Comparison of ENCODE assay signal across 26 cellular contexts in the genomic region with DNA sequence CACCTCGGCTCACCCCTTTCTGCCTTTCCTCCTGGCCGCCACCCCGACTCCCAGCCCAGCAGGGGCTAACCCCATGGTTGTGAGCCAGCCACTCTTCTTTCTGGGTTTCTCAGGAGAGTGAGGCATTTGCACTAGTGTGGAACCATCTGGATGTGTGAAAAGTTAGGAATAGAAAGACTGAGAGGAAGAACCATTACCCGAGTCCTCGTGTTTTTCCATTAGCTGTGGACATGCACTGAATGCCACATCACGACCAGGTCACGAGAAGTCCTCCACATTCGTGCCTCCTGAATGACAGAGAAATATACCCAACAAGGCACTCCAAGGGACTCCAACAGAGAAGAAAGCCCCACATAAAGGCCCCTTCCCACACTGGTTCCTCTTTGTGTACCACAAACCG. TPM values are rescaled to one million over a fixed set of nuclear protein-coding genes. Genes with fewer than 3 reads are reported as not detected.
A peak's percentile ranks its signal among the peaks of the same experiment; 100 is the strongest.
DNase-seq lines count a peak whose midpoint lies in the region; ATAC-seq, FAIRE-seq and TF ChIP-seq lines count a peak whose summit lies in the region.
"Had no signal": no experiment of that assay in that cellular context is flagged by ENCODE, and none has a peak within 500 bp of the region (broad histone marks: within the 10 kb centered on the region; RNA-seq: fewer than 3 reads in every experiment).

No MANE protein-coding gene starts in this region.

- no peaks in the 10 kb centered on the region for H3K36me3 Mint-ChIP-seq in stimulated activated naive B cell treated with anti-CD40 and anti-IgM and Interleukin-4, amounts not matched to agents 10 μg/mL and 1 μg/mL and 100 μg/mL, for 72 hours

- TF ChIP-seq POLR2A in HepG2 (IDR thresholded peaks at IDR 0.05; ENCODE audit: insufficient read depth in 1 of 2, low read depth in 2 of 2, low read length in 2 of 2) = no peak

- TF ChIP-seq CTCF in HepG2 (CRISPR knock-in tag; IDR thresholded peaks at IDR 0.05) = no peak

- intact Hi-C loops in HepG2 (cut with micrococcal nuclease; ENCODE audit: unreplicated experiment) = no loop called here

- POLR2A ChIA-PET in HepG2 (lab: Yijun Ruan, JAX) = interaction anchor here (1.1 to 1.4 kb wide), 2 partner anchors 16 to 416 kb away, joined by 4 to 6 read pairs; a partner anchor contains a TSS

- no peak overlapping the region for H3K4me3 Mint-ChIP-seq in stimulated activated naive B cell treated with anti-CD40 and anti-IgM and Interleukin-4, amounts not matched to agents 10 μg/mL and 1 μg/mL and 100 μg/mL, for 72 hours
- H3K4me3 Mint-ChIP-seq: CD8-positive, alpha-beta memory T cell had no signal

- H3K4me2 ChIP-seq in HepG2 (ENCODE audit: low read depth, low read length) = peak overlapping the region; percentile 70
- no peak overlapping the region for H3K4me2 ChIP-seq in Karpas-422 (ENCODE audit: low read depth, low read length, poor library complexity, severe bottlenecking)

- H3K27me3 ChIP-seq in HepG2 (ENCODE audit: control insufficient read depth in 1 of 2, insufficient read depth in 2 of 2, low read length in 2 of 2) (peaks cover 0 to 6% of the 10 kb centered on the region in 2 experiments; a peak in 1 of 5 replicates), Karpas-422 (ENCODE audit: low read length) (no peaks in the 10 kb centered on the region)

- DNase-seq in GDM1 (lab: John Stamatoyannopoulos, UW) (peak; percentile 19), MV-4-11 (lab: John Stamatoyannopoulos, UW) (peak; percentile 15), HepG2 (ENCODE audit: low spot score) (no peak), cerebellar cortex (ENCODE audit: low spot score) (no peak), Karpas-422 (no peak)
- no peak for DNase-seq in stimulated activated naive B cell treated with anti-CD40 and anti-IgM and Interleukin-4, amounts not matched to agents 10 μg/mL and 1 μg/mL and 100 μg/mL, for 72 hours
- no peak for DNase-seq in activated CD4-positive, CD25-positive, alpha-beta regulatory T cell treated with anti-CD3 and anti-CD28 coated beads, Interleukin-2, amount 50 U/mL, for 72 hours
- DNase-seq in stimulated activated CD4-positive, alpha-beta T cell treated with anti-CD3 and anti-CD28 coated beads, Interleukin-2, amount 100 ng/mL, for 24 hours = no peak
- DNase-seq: CD8-positive, alpha-beta memory T cell; DMS 273 treated with DMSO at 0.1 percent for 48 hours; DMS79; EL; KG1; MM.1S; NCI-H1092 treated with DMSO at 0.1 percent for 48 hours; NCI-H1436; NCI-H187; NCI-H446; NCI-H526; RPMI8226; SHP77 treated with DMSO at 0.1 percent for 48 hours had no signal

- H3K27ac Mint-ChIP-seq in stimulated activated naive B cell treated with anti-CD40 and anti-IgM and Interleukin-4, amounts not matched to agents 10 μg/mL and 1 μg/mL and 100 μg/mL, for 72 hours = peak overlapping the region; percentile 73
- H3K27ac Mint-ChIP-seq: CD8-positive, alpha-beta memory T cell had no signal

- H3K9me3 ChIP-seq in HepG2 (ENCODE audit: low read length) (peaks cover 13% of the 10 kb centered on the region), Karpas-422 (ENCODE audit: low read length) (no peaks in the 10 kb centered on the region)

- H4K20me1 ChIP-seq in HepG2 (ENCODE audit: insufficient read depth, low read length) = no peaks in the 10 kb centered on the region
- no peaks in the 10 kb centered on the region for H4K20me1 ChIP-seq in Karpas-422 (ENCODE audit: insufficient read depth, low read depth, low read length)

- no peak for FAIRE-seq in HepG2 (lab: Jason Lieb, UNC)
- FAIRE-seq: GM12892, GM19239, H54, HTR-8/SVneo had no signal

- TF ChIP-seq RAD21 in HepG2 (CRISPR knock-in tag; IDR thresholded peaks at IDR 0.05) = no peak

- H3K4me1 ChIP-seq in HepG2 (ENCODE audit: insufficient read depth, low read length) (peaks cover 47% of the 10 kb centered on the region), Karpas-422 (ENCODE audit: low read length) (no peaks in the 10 kb centered on the region)

- peak; percentile 22; the same call in 2 of the 3 replicates for ATAC-seq in HepG2
- ATAC-seq in stimulated activated naive B cell treated with anti-CD40 and anti-IgM and Interleukin-4, amounts not matched to agents 10 μg/mL and 1 μg/mL and 100 μg/mL, for 72 hours (replicated peaks) = no peak

- 28% methylated on average over 9 of the region's 9 CpGs for WGBS in HepG2 (ENCODE audit: low lambda C conversion rate)

- H3K9ac ChIP-seq in HepG2 (ENCODE audit: insufficient read depth, low read depth, low read length) = peak overlapping the region; percentile 33; the same call in 1 of the 2 replicates
- H3K9ac ChIP-seq in Karpas-422 (ENCODE audit: low read length) = no peak overlapping the region

- peaks cover 3 to 10% of the 10 kb centered on the region in 2 donors for H3K9me3 Mint-ChIP-seq in stimulated activated naive B cell treated with anti-CD40 and anti-IgM and Interleukin-4, amounts not matched to agents 10 μg/mL and 1 μg/mL and 100 μg/mL, for 72 hours

- H3K36me3 ChIP-seq in HepG2 (replicated peaks in 1 of 2; ENCODE audit: control insufficient read depth in 1 of 2, insufficient read depth in 2 of 2, low read length in 2 of 2) = no peaks in the 10 kb centered on the region
- H3K36me3 ChIP-seq in Karpas-422 (ENCODE audit: insufficient read depth, low read length) = no peaks in the 10 kb centered on the region

- BruUV-seq in HepG2 (replicated peaks; lab: Mats Ljungman, UMichigan) = no TSS peak

- in situ Hi-C loops in HepG2 (cut with HindIII; ENCODE audit: extremely low pct_ligation_motif_present, low pct_unique_long_range_greater_than_20kb) = no loop called here

- no peaks in the 10 kb centered on the region for H3K9me2 ChIP-seq in Karpas-422 (replicated peaks; ENCODE audit: insufficient read depth, low read length)

- peak overlapping the region; percentile 80 for H3K27ac ChIP-seq in HepG2 (ENCODE audit: extremely low read length, insufficient read depth, low read length)
- no peak overlapping the region for H3K27ac ChIP-seq in Karpas-422 (ENCODE audit: low read length)
- H3K27ac ChIP-seq: C4-2B had no signal

- TF ChIP-seq EP300 in HepG2 (IDR thresholded peaks at IDR 0.05; ENCODE audit: low read depth in 2 of 2, low read length in 2 of 2) (no peak), HepG2 (CRISPR knock-in tag; IDR thresholded peaks at IDR 0.05; ENCODE audit: borderline replicate concordance) (no peak)

- peak overlapping the region; percentile 57 for H2AFZ ChIP-seq in HepG2 (ENCODE audit: low read length)
- no peak overlapping the region for H2AFZ ChIP-seq in Karpas-422 (ENCODE audit: low read length)

- H3K79me2 ChIP-seq in HepG2 (ENCODE audit: insufficient read depth, low read length) (no peaks in the 10 kb centered on the region), Karpas-422 (ENCODE audit: low read length) (no peaks in the 10 kb centered on the region)

- CTCF ChIA-PET in HepG2 (lab: Yijun Ruan, JAX; ENCODE audit: low intra/inter-chr PET ratio, low total read pairs) = no interaction called here

- peaks cover 23 to 29% of the 10 kb centered on the region in 2 donors for H3K27me3 Mint-ChIP-seq in stimulated activated naive B cell treated with anti-CD40 and anti-IgM and Interleukin-4, amounts not matched to agents 10 μg/mL and 1 μg/mL and 100 μg/mL, for 72 hours

- H3K4me3 ChIP-seq in HepG2 (replicated peaks in 1 of 3; ENCODE audit: insufficient read depth in 1 of 3, low read depth in 2 of 3, low read length in 3 of 3) (peak overlapping the region in 2 of 3 experiments; percentile 25 to 36; a peak in 3 of 6 replicates), Karpas-422 (ENCODE audit: low read length) (no peak overlapping the region)

- H3K4me1 Mint-ChIP-seq in stimulated activated naive B cell treated with anti-CD40 and anti-IgM and Interleukin-4, amounts not matched to agents 10 μg/mL and 1 μg/mL and 100 μg/mL, for 72 hours = peaks cover 16 to 28% of the 10 kb centered on the region in 2 donors
- H3K4me1 Mint-ChIP-seq: CD8-positive, alpha-beta memory T cell had no signal

TF ChIP-seq in HepG2, 621 proteins besides CTCF, POLR2A, EP300 and RAD21 (continues in another document):
- TF ChIP-seq ZNF7 (CRISPR knock-in tag; IDR thresholded peaks at IDR 0.05) (no peak), TARDBP (CRISPR knock-in tag; IDR thresholded peaks at IDR 0.05) (no peak), ZNF446 (CRISPR knock-in tag; IDR thresholded peaks at IDR 0.05) (0 out of 2 replicates have a peak, but pooled peaks have one; percentile 13), ZZZ3 (CRISPR knock-in tag; IDR thresholded peaks at IDR 0.05; ENCODE audit: borderline replicate concordance) (no peak), RBAK (CRISPR knock-in tag; IDR thresholded peaks at IDR 0.05) (no peak)
- TF ChIP-seq, protein P1, sequence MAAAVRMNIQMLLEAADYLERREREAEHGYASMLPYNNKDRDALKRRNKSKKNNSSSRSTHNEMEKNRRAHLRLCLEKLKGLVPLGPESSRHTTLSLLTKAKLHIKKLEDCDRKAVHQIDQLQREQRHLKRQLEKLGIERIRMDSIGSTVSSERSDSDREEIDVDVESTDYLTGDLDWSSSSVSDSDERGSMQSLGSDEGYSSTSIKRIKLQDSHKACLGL (CRISPR knock-in tag; IDR thresholded peaks at IDR 0.05) = no peak

RNA-seq across cellular contexts. Expression of a gene that starts 18.0 kb away (rescaled TPM):
- 20.7 and 26.5 TPM in 2 replicates for total RNA-seq in HepG2 (2016; rRNA removed; fragmentation: Illumina TruSeq; extraction: Trizol)
- total RNA-seq in HepG2 (2016; cell fraction: cytosol; rRNA removed; fragmentation: Illumina TruSeq; extraction: Trizol; ENCODE audit: low read depth) = 18.0 and 20.8 TPM in 2 replicates
- 18.8 and 31.8 TPM in 2 replicates for total RNA-seq in HepG2 (2016; cell fraction: insoluble cytoplasmic fraction; rRNA removed; fragmentation: Illumina TruSeq; extraction: Trizol)
- total RNA-seq in HepG2 (2016; cell fraction: membrane; rRNA removed; fragmentation: Illumina TruSeq; extraction: Trizol) = 10.2 and 13.1 TPM in 2 replicates
- 40.2 and 44.1 TPM in 2 replicates for total RNA-seq in HepG2 (2016; cell fraction: nucleus; rRNA removed; fragmentation: Illumina TruSeq; extraction: Trizol)
- 3.0 and 5.9 TPM in 2 replicates for polyA plus RNA-seq in HepG2 (2011; rRNA removed)
- polyA plus RNA-seq in HepG2 (2011; cell fraction: cytosol; rRNA removed) = 2.4 and 3.3 TPM in 2 replicates
- 6.9 and 7.4 TPM in 2 replicates for polyA plus RNA-seq in HepG2 (2011; cell fraction: nucleus; rRNA removed)
- polyA plus RNA-seq in HepG2 (2012) = 2.4 and 5.5 TPM in 2 replicates
- 1.1 and 1.3 TPM in 2 replicates for polyA plus RNA-seq in HepG2 (2016; cell fraction: cytosol; fragmentation: Illumina TruSeq; extraction: Trizol; ENCODE audit: low read depth)
- 18.1 and 20.3 TPM in 2 replicates for polyA plus RNA-seq in HepG2 (2016; cell fraction: insoluble cytoplasmic fraction; fragmentation: Illumina TruSeq; extraction: Trizol; ENCODE audit: low read depth)
- polyA plus RNA-seq in HepG2 (2016; cell fraction: membrane; fragmentation: Illumina TruSeq; extraction: Trizol; ENCODE audit: low read depth) = 2.3 and 3.2 TPM in 2 replicates
- 17.9 and 19.5 TPM in 2 replicates for polyA plus RNA-seq in HepG2 (2016; cell fraction: nucleus; fragmentation: Illumina TruSeq; extraction: Trizol; ENCODE audit: insufficient read depth, low read depth)
- polyA minus RNA-seq in HepG2 (2011; rRNA and poly(A)+ RNA removed; ENCODE audit: low replicate concordance) = 4.5 and 16.4 TPM in 2 replicates
- polyA minus RNA-seq in HepG2 (2011; cell fraction: cytosol; rRNA and poly(A)+ RNA removed) = 4.0 and 5.3 TPM in 2 replicates
- polyA minus RNA-seq in HepG2 (2011; cell fraction: nucleus; rRNA and poly(A)+ RNA removed) = 18.5 and 34.0 TPM in 2 replicates
- total RNA-seq in Karpas-422 (2014; rRNA removed; shearing (Covaris generic); ENCODE audit: low replicate concordance) = 23.9 and 48.2 TPM in 2 replicates

Comparison
In these comparisons a context has a peak if more than half of its experiments do, and no peak if none do; other contexts are left out.
1. DNase-seq: peak in GDM1 (single experiment) and MV-4-11 (single experiment); none in HepG2 (single experiment), stimulated activated naive B cell treated with anti-CD40 and anti-IgM and Interleukin-4, amounts not matched to agents 10 μg/mL and 1 μg/mL and 100 μg/mL, for 72 hours (single experiment), cerebellar cortex (single experiment), Karpas-422 (single experiment), activated CD4-positive, CD25-positive, alpha-beta regulatory T cell treated with anti-CD3 and anti-CD28 coated beads, Interleukin-2, amount 50 U/mL, for 72 hours (single experiment) and stimulated activated CD4-positive, alpha-beta T cell treated with anti-CD3 and anti-CD28 coated beads, Interleukin-2, amount 100 ng/mL, for 24 hours (0 of 2).